ENCODE assay signal across 8 cellular contexts in genomic region chr7:64463636-64464375, GRCh38.
DNase-seq lines count a peak whose midpoint lies in the region; ATAC-seq, FAIRE-seq and TF ChIP-seq lines count a peak whose summit lies in the region.

No MANE protein-coding gene starts in this region.

- peak; percentile 80 for DNase-seq in GF-D8 (lab: John Stamatoyannopoulos, UW)
- peak; percentile 2 for DNase-seq in PC-3
- peak; percentile 20 to 84 (median 65) for DNase-seq in dorsolateral prefrontal cortex
- DNase-seq in aorta, result peak; percentile 85 to 90
- no peak for DNase-seq in GM12892 (ENCODE audit: insufficient read length)
- DNase-seq in NCI-H1694 (lab: John Stamatoyannopoulos, UW), result no peak
- no peak for DNase-seq in NCI-H146 treated with DMSO at 0.1 percent for 48 hours (lab: John Stamatoyannopoulos, UW; ENCODE audit: unreplicated experiment)

- CTCF ChIA-PET in PC-3 (lab: Charles Lee), result no interaction called here

- no peak for FAIRE-seq in GM12892 (lab: Jason Lieb, UNC)

- H2AFZ ChIP-seq in PC-3 (ENCODE audit: low read length), result no peak overlapping the region

- ATAC-seq in PC-3 (no peak), aorta (ENCODE audit: low FRiP score) (peak; percentile 94)

- WGBS in aorta, 2 donors, result 11 to 31% methylated on average over 34 to 38 of the region's 38 CpGs

- no peaks in the 10 kb centered on the region for H4K20me1 ChIP-seq in PC-3 (ENCODE audit: low read length)

- H3F3A ChIP-seq in PC-3 (ENCODE audit: low read length, unreplicated experiment), result no peaks in the 10 kb centered on the region

- no peaks in the 10 kb centered on the region for H3K9me2 ChIP-seq in PC-3 (replicated peaks; ENCODE audit: low read length)

- no peak overlapping the region for H3K27ac ChIP-seq in PC-3 (ENCODE audit: low read length)
- H3K27ac ChIP-seq in dorsolateral prefrontal cortex, result peak overlapping the region in 1 of 59 donors; percentile 21
- H3K27ac ChIP-seq in muscle layer of duodenum (ENCODE audit: low read length), result no peak overlapping the region
- no peak overlapping the region for H3K27ac ChIP-seq in aorta (ENCODE audit: low read depth in 1 of 2, low read length in 2 of 2)

- H3K27me3 ChIP-seq in PC-3 (ENCODE audit: low read length), result no peaks in the 10 kb centered on the region
- H3K27me3 ChIP-seq in dorsolateral prefrontal cortex, result no peaks in the 10 kb centered on the region
- no peaks in the 10 kb centered on the region for H3K27me3 ChIP-seq in muscle layer of duodenum (ENCODE audit: low read depth, low read length)
- no peaks in the 10 kb centered on the region for H3K27me3 ChIP-seq in aorta (ENCODE audit: control insufficient read depth in 1 of 2, insufficient read depth in 2 of 2, low read length in 1 of 2)

- H3K9ac ChIP-seq in PC-3 (ENCODE audit: low read length), result no peak overlapping the region

- TF ChIP-seq CTCF in PC-3 (conservative IDR thresholded peaks at IDR 0.05; ENCODE audit: low read depth, low read length), result no peak
- TF ChIP-seq CTCF in dorsolateral prefrontal cortex (IDR thresholded peaks at IDR 0.05 in 54 of 56, conservative IDR thresholded peaks at IDR 0.05 in 2 of 56; ENCODE audit: low read depth in 1 of 56, partially characterized antibody in 56 of 56), result no peak

- intact Hi-C loops in PC-3 (cut with micrococcal nuclease) (no loop called here), dorsolateral prefrontal cortex (cut with DNase I) (no loop called here), aorta (cut with DNase I) (loop anchor here in 1 of 2 donors (10.0 kb wide), 1 partner anchor 101 kb away; the partner anchor contains the start of gene ZNF680)

- no peaks in the 10 kb centered on the region for H3K79me2 ChIP-seq in PC-3 (ENCODE audit: low read length)

- no peak overlapping the region for H3K4me3 ChIP-seq in PC-3 (ENCODE audit: low read length)
- peak overlapping the region in 53 of 59 donors; percentile 0 to 74 (median 52) for H3K4me3 ChIP-seq in dorsolateral prefrontal cortex
- H3K4me3 ChIP-seq in muscle layer of duodenum (ENCODE audit: low read depth in 1 of 2, low read length in 2 of 2), result peak overlapping the region; percentile 44 to 56
- H3K4me3 ChIP-seq in aorta (ENCODE audit: low read length in 2 of 2), result peak overlapping the region; percentile 21 to 49

- no peak for TF ChIP-seq POLR2A in GM12892 (IDR thresholded peaks at IDR 0.05; ENCODE audit: low read depth, low read length)

- no peak overlapping the region for H3K4me2 ChIP-seq in PC-3 (ENCODE audit: low read length)

- BruUV-seq in PC-3 (replicated peaks; lab: Mats Ljungman, UMichigan), result no TSS peak

- POLR2A ChIA-PET in PC-3 (lab: Charles Lee; ENCODE audit: unreplicated experiment), result no interaction called here

- H3K9me3 ChIP-seq in PC-3 (ENCODE audit: low read length), result peaks cover 21% of the 10 kb centered on the region
- no peaks in the 10 kb centered on the region for H3K9me3 ChIP-seq in muscle layer of duodenum (ENCODE audit: control insufficient read depth in 1 of 2, low read length in 2 of 2)
- H3K9me3 ChIP-seq in aorta (ENCODE audit: control insufficient read depth, low read length), result no peaks in the 10 kb centered on the region

- H3K36me3 ChIP-seq in PC-3 (ENCODE audit: low read depth, low read length), result no peaks in the 10 kb centered on the region
- H3K36me3 ChIP-seq in muscle layer of duodenum (ENCODE audit: control insufficient read depth in 1 of 2, insufficient read depth in 2 of 2, low read length in 2 of 2), result no peaks in the 10 kb centered on the region
- H3K36me3 ChIP-seq in aorta (ENCODE audit: control insufficient read depth in 1 of 2, insufficient read depth in 2 of 2, low read length in 1 of 2), result no peaks in the 10 kb centered on the region

- H3K4me1 ChIP-seq in PC-3 (ENCODE audit: insufficient read depth, low read length), result no peaks in the 10 kb centered on the region
- H3K4me1 ChIP-seq in muscle layer of duodenum (ENCODE audit: control insufficient read depth in 1 of 2, insufficient read depth in 2 of 2, low read length in 2 of 2), result peaks cover 0 to 3% of the 10 kb centered on the region in 2 donors
- no peaks in the 10 kb centered on the region for H3K4me1 ChIP-seq in aorta (ENCODE audit: control insufficient read depth in 1 of 2, insufficient read depth in 2 of 2, low read length in 2 of 2)

Comparison
In these comparisons a context has a peak if more than half of its experiments do, and no peak if none do; other contexts are left out.
1. DNase-seq: peak in GF-D8 (single experiment), PC-3 (single experiment), dorsolateral prefrontal cortex (10 of 10) and aorta (2 of 2); none in GM12892 (single experiment), NCI-H1694 (single experiment) and NCI-H146 treated with DMSO at 0.1 percent for 48 hours (single experiment).